Comparison of ENCODE assay signal across 8 cellular contexts in the genomic region with DNA sequence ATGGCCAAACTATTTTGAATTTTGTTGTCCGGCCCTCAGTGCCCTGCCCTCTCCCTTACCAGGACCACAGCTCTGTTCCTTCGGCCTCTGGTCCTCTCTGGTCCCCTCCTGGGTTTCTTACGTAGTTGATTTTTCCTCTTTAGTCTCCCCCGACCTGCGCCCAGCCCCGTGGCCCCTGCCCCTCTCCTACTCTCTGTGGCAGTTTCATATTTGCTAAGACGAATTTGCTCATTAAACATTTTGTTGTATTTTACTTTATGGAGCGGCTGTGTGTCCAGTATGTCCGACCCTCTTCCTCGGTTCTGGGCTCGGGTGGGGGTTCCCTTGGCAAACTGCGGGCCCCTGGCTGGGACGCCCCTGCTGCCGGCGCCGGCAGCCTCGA. TPM values are rescaled to one million over a fixed set of nuclear protein-coding genes. Genes with fewer than 3 reads are reported as not detected.
DNase-seq lines count a peak whose midpoint lies in the region; ATAC-seq and TF ChIP-seq lines count a peak whose summit lies in the region.

No MANE protein-coding gene starts in this region.

- H3K36me3 ChIP-seq in heart left ventricle = peaks cover 2 to 59% (median 44%) of the 10 kb centered on the region in 9 donors
- peaks cover 4 to 22% of the 10 kb centered on the region in 2 donors for H3K36me3 ChIP-seq in body of pancreas (replicated peaks in 1 of 2; ENCODE audit: insufficient read depth in 1 of 2, low read depth in 2 of 2)
- H3K36me3 ChIP-seq in lower lobe of right lung = peaks cover 58% of the 10 kb centered on the region
- H3K36me3 ChIP-seq in urinary bladder (ENCODE audit: insufficient read depth) = peaks cover 8% of the 10 kb centered on the region

- peak overlapping the region; percentile 61 to 99 (median 80) for H3K4me3 ChIP-seq in heart left ventricle
- H3K4me3 ChIP-seq in body of pancreas = peak overlapping the region; percentile 35 to 79
- peak overlapping the region; percentile 85 for H3K4me3 ChIP-seq in lower lobe of right lung
- H3K4me3 ChIP-seq in urinary bladder (ENCODE audit: low read depth, low read length) = peak overlapping the region; percentile 98

- TF ChIP-seq CTCF in heart left ventricle (IDR thresholded peaks at IDR 0.05) = no peak
- no peak for TF ChIP-seq CTCF in body of pancreas (IDR thresholded peaks at IDR 0.05)
- no peak for TF ChIP-seq CTCF in lower lobe of right lung (IDR thresholded peaks at IDR 0.05)

- H3K9me3 ChIP-seq in heart left ventricle (no peaks in the 10 kb centered on the region), body of pancreas (no peaks in the 10 kb centered on the region), lower lobe of right lung (no peaks in the 10 kb centered on the region)

- no peak for TF ChIP-seq POLR2A in heart left ventricle (IDR thresholded peaks at IDR 0.05)
- no peak for TF ChIP-seq POLR2A in body of pancreas (IDR thresholded peaks at IDR 0.05)

- no peaks in the 10 kb centered on the region for H3K27me3 ChIP-seq in heart left ventricle
- no peaks in the 10 kb centered on the region for H3K27me3 ChIP-seq in body of pancreas
- no peaks in the 10 kb centered on the region for H3K27me3 ChIP-seq in lower lobe of right lung (ENCODE audit: low read depth)

- DNase-seq in heart left ventricle = no peak
- no peak for DNase-seq in Right ventricle myocardium inferior (ENCODE audit: missing footprints)
- no peak for DNase-seq in body of pancreas
- no peak for DNase-seq in lower lobe of right lung

- no peak for ATAC-seq in heart left ventricle
- no peak for ATAC-seq in Right ventricle myocardium inferior
- ATAC-seq in body of pancreas = no peak
- ATAC-seq in lower lobe of right lung = no peak
- no peak for ATAC-seq in GM18867 (IDR thresholded peaks at IDR 0.05; ENCODE audit: unreplicated experiment)
- ATAC-seq in GM18502 (IDR thresholded peaks at IDR 0.05; ENCODE audit: poor library complexity, unreplicated experiment) = no peak
- no peak for ATAC-seq in GM21786 (IDR thresholded peaks at IDR 0.05; ENCODE audit: unreplicated experiment)

- H3K27ac ChIP-seq in heart left ventricle = peak overlapping the region; percentile 72 to 98 (median 90)
- peak overlapping the region; percentile 80 to 95 (median 91) for H3K27ac ChIP-seq in body of pancreas
- peak overlapping the region; percentile 90 for H3K27ac ChIP-seq in lower lobe of right lung
- H3K27ac ChIP-seq in urinary bladder (ENCODE audit: low read depth) = peak overlapping the region; percentile 30

- H3K4me1 ChIP-seq in heart left ventricle = peaks cover 12 to 62% (median 35%) of the 10 kb centered on the region in 12 donors
- H3K4me1 ChIP-seq in body of pancreas = peaks cover 48% of the 10 kb centered on the region
- peaks cover 33% of the 10 kb centered on the region for H3K4me1 ChIP-seq in lower lobe of right lung
- no peaks in the 10 kb centered on the region for H3K4me1 ChIP-seq in urinary bladder (ENCODE audit: insufficient read depth)

- 21 to 34% (median 23%) methylated on average over 11 to 17 of the region's 17 CpGs for WGBS in heart left ventricle, 4 donors
- 15 to 31% methylated on average over 10 to 17 of the region's 17 CpGs for WGBS in body of pancreas, 2 donors
- 23% methylated on average over 17 of the region's 17 CpGs for WGBS in urinary bladder

- intact Hi-C loops in heart left ventricle (cut with DNase I) (loop anchor here in 1 of 10 donors (2.0 kb wide), 1 partner anchor 20 kb away; a partner anchor contains a TSS), Right ventricle myocardium inferior (cut with DNase I) (no loop called here), body of pancreas (cut with DNase I) (loop anchor here (10.0 kb wide), 1 partner anchor 1220 kb away; no protein-coding TSS in a partner anchor), lower lobe of right lung (cut with DNase I) (no loop called here)

RNA-seq across cellular contexts. Expression of a gene that starts 0.6 kb away (rescaled TPM):
- 100 to 1,000 TPM; 125 to 377 (median 189) TPM for total RNA-seq in heart left ventricle
- 100 to 1,000 TPM; 177 to 188 TPM for polyA plus RNA-seq in heart left ventricle
- total RNA-seq in Right ventricle myocardium inferior = 213 TPM
- total RNA-seq in body of pancreas = 10 to 100 TPM; 52.1 to 52.4 TPM
- total RNA-seq in lower lobe of right lung = 105 TPM
- 23.4 TPM for total RNA-seq in urinary bladder
- polyA plus RNA-seq in urinary bladder = 106 TPM

RNA-seq across cellular contexts. Expression of a gene that starts 19.6 kb away (rescaled TPM):
- 10 to 100 TPM; 39.9 to 88.1 (median 69.9) TPM for total RNA-seq in heart left ventricle
- 100 to 1,000 TPM in 1 of 2 donors, 10 to 100 TPM in 1; 72.7 to 104 TPM for polyA plus RNA-seq in heart left ventricle
- total RNA-seq in Right ventricle myocardium inferior = 74.5 TPM
- total RNA-seq in body of pancreas = 100 to 1,000 TPM in 1 of 2 donors, 10 to 100 TPM in 1; 53.4 to 106 TPM
- 143 TPM for total RNA-seq in lower lobe of right lung
- total RNA-seq in urinary bladder = 44.6 TPM
- polyA plus RNA-seq in urinary bladder = 129 TPM

RNA-seq across cellular contexts. Expression of a gene that starts 26.4 kb away (rescaled TPM):
- total RNA-seq in heart left ventricle (10 to 100 TPM; 11.7 to 25.8 (median 16.5) TPM), Right ventricle myocardium inferior (17.4 TPM), body of pancreas (10 to 100 TPM in 1 of 2 donors, 1 to 10 TPM in 1; 5.9 to 15.0 TPM), lower lobe of right lung (11.6 TPM), urinary bladder (4.1 TPM)
- polyA plus RNA-seq in heart left ventricle (10 to 100 TPM; 11.9 to 27.7 TPM), urinary bladder (17.7 TPM)

RNA-seq across cellular contexts. Expression of a gene that starts 31.0 kb away (rescaled TPM):
- 10 to 100 TPM in 2 of 9 donors, 1 to 10 TPM in 7; 4.7 to 12.7 (median 7.2) TPM for total RNA-seq in heart left ventricle
- 1 to 10 TPM; 5.5 to 9.3 TPM for polyA plus RNA-seq in heart left ventricle
- total RNA-seq in Right ventricle myocardium inferior = 7.4 TPM
- total RNA-seq in body of pancreas = 10 to 100 TPM; 16.8 to 20.2 TPM
- total RNA-seq in lower lobe of right lung = 22.7 TPM
- 6.5 TPM for total RNA-seq in urinary bladder
- 21.8 TPM for polyA plus RNA-seq in urinary bladder

RNA-seq across cellular contexts. Expression of a gene that starts 33.6 kb away (rescaled TPM):
- 10 to 100 TPM; 17.0 to 41.5 (median 21.2) TPM for total RNA-seq in heart left ventricle
- 10 to 100 TPM in 1 of 2 donors, 1 to 10 TPM in 1; 8.2 to 18.4 TPM for polyA plus RNA-seq in heart left ventricle
- total RNA-seq in Right ventricle myocardium inferior = 13.2 TPM
- total RNA-seq in body of pancreas = 10 to 100 TPM; 29.7 to 36.1 TPM
- total RNA-seq in lower lobe of right lung = 35.2 TPM
- 4.1 TPM for total RNA-seq in urinary bladder
- polyA plus RNA-seq in urinary bladder = 49.0 TPM

Comparison
In these comparisons a context has a peak if more than half of its experiments do, and no peak if none do; other contexts are left out.
1. H3K27ac ChIP-seq: peak in every context shown above with its lines; median percentile 91 in body of pancreas; 90 in lower lobe of right lung; 90 in heart left ventricle; 30 in urinary bladder.